ENCODE assay signal across 20 cellular contexts in the genomic region with DNA sequence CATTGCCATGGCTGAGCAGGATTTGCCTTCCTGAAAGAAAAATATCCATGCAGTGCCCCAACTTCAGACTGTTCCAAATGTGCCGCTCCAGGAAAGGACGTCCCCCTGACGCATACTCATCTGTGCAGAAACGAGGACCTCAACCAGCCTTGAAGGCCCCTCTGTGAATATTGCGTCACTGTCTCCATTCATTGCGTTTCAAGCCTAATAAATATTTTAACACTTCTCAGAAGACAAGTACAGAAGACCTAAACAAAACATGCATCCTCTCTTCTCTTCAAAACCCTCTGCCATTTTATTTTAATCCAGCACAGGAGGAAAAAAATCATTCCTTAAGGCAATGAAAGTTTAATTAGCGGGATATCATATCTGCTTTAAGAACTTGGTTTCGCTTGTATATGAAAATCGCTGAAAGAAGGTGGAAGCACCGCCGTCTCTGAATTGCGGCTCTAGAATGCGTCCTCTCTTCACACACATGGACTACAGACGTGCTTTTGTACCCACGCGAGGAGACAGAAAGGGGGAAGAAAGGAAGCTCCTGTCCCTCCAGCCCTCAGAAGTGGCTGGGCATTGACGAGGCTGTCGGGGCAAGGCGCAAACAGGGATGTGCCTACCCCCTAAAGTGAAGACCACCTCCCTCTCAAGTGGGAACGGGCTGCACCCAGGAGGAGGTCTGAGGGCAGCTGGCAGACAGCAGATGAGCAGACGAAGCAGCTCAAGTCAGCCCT. TPM values are rescaled to one million over a fixed set of nuclear protein-coding genes. Genes with fewer than 3 reads are reported as not detected.
DNase-seq lines count a peak whose midpoint lies in the region; ATAC-seq and TF ChIP-seq lines count a peak whose summit lies in the region.
"Had no signal": no experiment of that assay in that cellular context is flagged by ENCODE, and none has a peak within 500 bp of the region (broad histone marks: within the 10 kb centered on the region; RNA-seq: fewer than 3 reads in every experiment).

No MANE protein-coding gene starts in this region.

- H3K27ac Mint-ChIP-seq in CD4-positive, alpha-beta memory T cell = peak overlapping the region; percentile 35 to 90 (median 73)
- peak overlapping the region; percentile 20; the same call in 1 of the 2 replicates for H3K27ac Mint-ChIP-seq in GM23338
- peak overlapping the region; percentile 93 for H3K27ac Mint-ChIP-seq in activated naive CD4-positive, alpha-beta T cell treated with anti-CD3 and anti-CD28 coated beads, Interleukin-2, amount 50 U/mL, for 24 hours
- H3K27ac Mint-ChIP-seq in naive thymus-derived CD4-positive, alpha-beta T cell = peak overlapping the region; percentile 46 to 100 (median 99)
- H3K27ac Mint-ChIP-seq: activated T-helper 2 cell treated with anti-CD3 and anti-CD28 coated beads, Interferon-gamma antibody, Interleukin-2, Interleukin-4, amounts not matched to agents 10 μg/mL and 5 μg/mL and 100 μg/mL, durations not matched to agents 14 hours and 24 hours and 36 hours; memory B cell had no signal

- H3K79me2 ChIP-seq in GM23338 (replicated peaks; ENCODE audit: insufficient read depth) = no peaks in the 10 kb centered on the region

- CTCF ChIA-PET in CD4-positive, alpha-beta memory T cell (lab: Charles Lee; ENCODE audit: partially characterized antibody) = interaction anchor here (0.6 to 1.4 kb wide), 3 partner anchors 11 to 24 kb away, joined by 3 read pairs; no protein-coding TSS in a partner anchor
- CTCF ChIA-PET in naive thymus-derived CD4-positive, alpha-beta T cell (lab: Charles Lee) = interaction anchor here (0.6 to 2.1 kb wide), 2 partner anchors 37 to 299 kb away, joined by 3 to 12 read pairs; partner anchors contain the start of gene RGS10

- no peaks in the 10 kb centered on the region for H3K9me3 Mint-ChIP-seq in CD4-positive, alpha-beta memory T cell
- H3K9me3 Mint-ChIP-seq in GM23338 = no peaks in the 10 kb centered on the region; the same call in 2 of the 3 replicates
- H3K9me3 Mint-ChIP-seq in activated naive CD4-positive, alpha-beta T cell treated with anti-CD3 and anti-CD28 coated beads, Interleukin-2, amount 50 U/mL, for 24 hours = no peaks in the 10 kb centered on the region
- H3K9me3 Mint-ChIP-seq in naive thymus-derived CD4-positive, alpha-beta T cell = peaks cover 0 to 4% (median 0%) of the 10 kb centered on the region in 11 donors
- H3K9me3 Mint-ChIP-seq: activated T-helper 2 cell treated with anti-CD3 and anti-CD28 coated beads, Interferon-gamma antibody, Interleukin-2, Interleukin-4, amounts not matched to agents 10 μg/mL and 5 μg/mL and 100 μg/mL, durations not matched to agents 14 hours and 24 hours and 36 hours; memory B cell had no signal

- H4K20me1 ChIP-seq in GM23338 (replicated peaks; ENCODE audit: insufficient read depth) = no peaks in the 10 kb centered on the region

- no peak for ATAC-seq in GM23338
- no peak for ATAC-seq in naive thymus-derived CD4-positive, alpha-beta T cell

- peaks cover 12% of the 10 kb centered on the region for H3K36me3 ChIP-seq in CD4-positive, alpha-beta memory T cell (ENCODE audit: insufficient read depth, low read length)
- H3K36me3 ChIP-seq in GM23338 (ENCODE audit: insufficient read depth) (no peaks in the 10 kb centered on the region), testis (ENCODE audit: low read depth, missing control alignments) (no peaks in the 10 kb centered on the region)
- H3K36me3 ChIP-seq in naive thymus-derived CD4-positive, alpha-beta T cell (ENCODE audit: control insufficient read depth in 2 of 3, insufficient read depth in 3 of 3, low read length in 3 of 3) = peaks cover 4 to 27% (median 12%) of the 10 kb centered on the region in 3 experiments
- H3K36me3 ChIP-seq: pancreas had no signal

- TF ChIP-seq CTCF in GM23338 (conservative IDR thresholded peaks at IDR 0.05; ENCODE audit: low read depth in 2 of 2) (no peak), testis (IDR thresholded peaks at IDR 0.05) (no peak)

- POLR2A ChIA-PET in CD4-positive, alpha-beta memory T cell (lab: Charles Lee; ENCODE audit: partially characterized antibody) = interaction anchor here (0.8 to 7.4 kb wide), 4 partner anchors 12 to 39 kb away, joined by 3 to 68 read pairs (median 10); partner anchors contain the start of gene RGS10
- POLR2A ChIA-PET in naive thymus-derived CD4-positive, alpha-beta T cell (lab: Charles Lee) = interaction anchor here (0.6 to 12.5 kb wide), 10 partner anchors 8 to 34 kb away, joined by 3 to 169 read pairs (median 5); partner anchors contain the start of gene RGS10

- H3K9me2 ChIP-seq in GM23338 (ENCODE audit: insufficient read depth) = no peaks in the 10 kb centered on the region

- DNase-seq in CD4-positive, alpha-beta memory T cell = no peak
- DNase-seq in GM23338 (ENCODE audit: low spot score) (no peak), testis (no peak), CD1c-positive myeloid dendritic cell (ENCODE audit: extremely low spot score) (no peak), DMS53 (lab: John Stamatoyannopoulos, UW) (no peak), kidney tubule cell (ENCODE audit: low spot score) (no peak)
- DNase-seq in naive thymus-derived CD4-positive, alpha-beta T cell = peak in 6 of 9 donors; percentile 49 to 56 (median 54)
- DNase-seq: activated CD4-positive, alpha-beta T cell treated with anti-CD3 and anti-CD28 coated beads, Interleukin-2, amount 50 U/mL, for 4 hours; central memory CD4-positive, alpha-beta T cell; esophagus squamous epithelium; HCEC 1CT; Kasumi-1; left cardiac atrium; NCI-H1048; NCI-H1930; pancreas; SHP77 had no signal

- H3K27me3 ChIP-seq in CD4-positive, alpha-beta memory T cell (ENCODE audit: insufficient read depth, low read length) = no peaks in the 10 kb centered on the region
- H3K27me3 ChIP-seq in GM23338 (ENCODE audit: insufficient read depth) = no peaks in the 10 kb centered on the region
- no peaks in the 10 kb centered on the region for H3K27me3 ChIP-seq in naive thymus-derived CD4-positive, alpha-beta T cell (ENCODE audit: control insufficient read depth in 2 of 2, insufficient read depth in 2 of 2, low read length in 2 of 2)
- H3K27me3 ChIP-seq in testis = no peaks in the 10 kb centered on the region
- H3K27me3 ChIP-seq: esophagus squamous epithelium, pancreas had no signal

- no peak overlapping the region for H3K4me2 ChIP-seq in GM23338

- peaks cover 32 to 53% of the 10 kb centered on the region in 2 donors for H3K36me3 Mint-ChIP-seq in CD4-positive, alpha-beta memory T cell
- no peaks in the 10 kb centered on the region for H3K36me3 Mint-ChIP-seq in GM23338 (ENCODE audit: low read depth)
- H3K36me3 Mint-ChIP-seq in activated naive CD4-positive, alpha-beta T cell treated with anti-CD3 and anti-CD28 coated beads, Interleukin-2, amount 50 U/mL, for 24 hours = peaks cover 29% of the 10 kb centered on the region
- H3K36me3 Mint-ChIP-seq in naive thymus-derived CD4-positive, alpha-beta T cell = peaks cover 11 to 50% (median 29%) of the 10 kb centered on the region in 5 donors

- intact Hi-C loops in CD4-positive, alpha-beta memory T cell (cut with micrococcal nuclease) = no loop called here
- intact Hi-C loops in naive thymus-derived CD4-positive, alpha-beta T cell (cut with micrococcal nuclease) = loop anchor here in 1 of 2 donors (10.0 kb wide), 1 partner anchor 811 kb away; no protein-coding TSS in a partner anchor
- intact Hi-C loops in testis (cut with DNase I; ENCODE audit: low total_unique reads) = no loop called here

- TF ChIP-seq POLR2A in testis (IDR thresholded peaks at IDR 0.05) = no peak

- H3K4me1 ChIP-seq in CD4-positive, alpha-beta memory T cell (ENCODE audit: insufficient read depth, low read length) = peaks cover 50% of the 10 kb centered on the region
- no peaks in the 10 kb centered on the region for H3K4me1 ChIP-seq in GM23338 (ENCODE audit: insufficient read depth)
- H3K4me1 ChIP-seq in naive thymus-derived CD4-positive, alpha-beta T cell (ENCODE audit: control insufficient read depth in 2 of 2, insufficient read depth in 2 of 2, low read length in 2 of 2) = peaks cover 30 to 79% of the 10 kb centered on the region in 2 donors
- H3K4me1 ChIP-seq in testis = peaks cover 4% of the 10 kb centered on the region
- H3K4me1 ChIP-seq: pancreas had no signal

- no peak overlapping the region for H2AFZ ChIP-seq in GM23338

- 85 to 86% methylated on average over 21 of the region's 21 CpGs for WGBS in testis, 2 donors

- H3K4me1 Mint-ChIP-seq in CD4-positive, alpha-beta memory T cell = peaks cover 33 to 65% (median 56%) of the 10 kb centered on the region in 4 donors
- peaks cover 8% of the 10 kb centered on the region for H3K4me1 Mint-ChIP-seq in GM23338
- peaks cover 80% of the 10 kb centered on the region for H3K4me1 Mint-ChIP-seq in activated naive CD4-positive, alpha-beta T cell treated with anti-CD3 and anti-CD28 coated beads, Interleukin-2, amount 50 U/mL, for 24 hours
- peaks cover 45 to 97% (median 85%) of the 10 kb centered on the region in 7 donors for H3K4me1 Mint-ChIP-seq in naive thymus-derived CD4-positive, alpha-beta T cell

- H3K27me3 Mint-ChIP-seq in CD4-positive, alpha-beta memory T cell = no peaks in the 10 kb centered on the region
- H3K27me3 Mint-ChIP-seq in GM23338 (ENCODE audit: insufficient read depth, low read depth, poor library complexity) = peaks cover 4% of the 10 kb centered on the region
- H3K27me3 Mint-ChIP-seq in activated naive CD4-positive, alpha-beta T cell treated with anti-CD3 and anti-CD28 coated beads, Interleukin-2, amount 50 U/mL, for 24 hours = no peaks in the 10 kb centered on the region
- no peaks in the 10 kb centered on the region for H3K27me3 Mint-ChIP-seq in naive thymus-derived CD4-positive, alpha-beta T cell
- H3K27me3 Mint-ChIP-seq: memory B cell had no signal

- no peaks in the 10 kb centered on the region for H3F3A ChIP-seq in GM23338 (replicated peaks; ENCODE audit: low read depth)

- peak overlapping the region in 5 of 8 donors; percentile 3 to 39 (median 22) for H3K4me3 Mint-ChIP-seq in CD4-positive, alpha-beta memory T cell
- H3K4me3 Mint-ChIP-seq in GM23338 = no peak overlapping the region
- peak overlapping the region; percentile 64 for H3K4me3 Mint-ChIP-seq in activated naive CD4-positive, alpha-beta T cell treated with anti-CD3 and anti-CD28 coated beads, Interleukin-2, amount 50 U/mL, for 24 hours
- H3K4me3 Mint-ChIP-seq in naive thymus-derived CD4-positive, alpha-beta T cell = peak overlapping the region in 9 of 10 donors; percentile 70 to 89 (median 78)
- H3K4me3 Mint-ChIP-seq: memory B cell had no signal

- no peaks in the 10 kb centered on the region for H3K9me3 ChIP-seq in CD4-positive, alpha-beta memory T cell (ENCODE audit: control insufficient read depth in 1 of 2, low read length in 2 of 2)
- H3K9me3 ChIP-seq in naive thymus-derived CD4-positive, alpha-beta T cell (ENCODE audit: control insufficient read depth in 2 of 3, low read length in 3 of 3) = no peaks in the 10 kb centered on the region
- no peaks in the 10 kb centered on the region for H3K9me3 ChIP-seq in testis
- H3K9me3 ChIP-seq: esophagus squamous epithelium, pancreas had no signal

- H3K27ac ChIP-seq in CD4-positive, alpha-beta memory T cell (ENCODE audit: low read depth, low read length) = no peak overlapping the region
- H3K27ac ChIP-seq in GM23338 (ENCODE audit: low read depth) = no peak overlapping the region
- peak overlapping the region; percentile 98 for H3K27ac ChIP-seq in naive thymus-derived CD4-positive, alpha-beta T cell (ENCODE audit: low read depth, low read length)
- no peak overlapping the region for H3K27ac ChIP-seq in testis
- H3K27ac ChIP-seq: esophagus squamous epithelium, pancreas had no signal

- H3K4me3 ChIP-seq in CD4-positive, alpha-beta memory T cell (ENCODE audit: low read length in 2 of 2) = no peak overlapping the region
- H3K4me3 ChIP-seq in GM23338 (no peak overlapping the region), testis (no peak overlapping the region)
- H3K4me3 ChIP-seq in naive thymus-derived CD4-positive, alpha-beta T cell (ENCODE audit: low read length) = peak overlapping the region; percentile 40
- H3K4me3 ChIP-seq: esophagus squamous epithelium, pancreas had no signal

RNA-seq across cellular contexts. Expression of gene RGS10, which starts 36.8 kb away (rescaled TPM):
- 100 to 1,000 TPM; 115 to 122 TPM for total RNA-seq in CD4-positive, alpha-beta memory T cell
- polyA plus RNA-seq in CD4-positive, alpha-beta memory T cell = 100 to 1,000 TPM; 153 to 187 TPM
- 16.8 and 18.4 TPM in 2 replicates for total RNA-seq in GM23338 (2014; rRNA removed; shearing (Covaris generic))
- polyA plus RNA-seq in GM23338 (2016; fragmentation: Nextera tagmentation; extraction: Ambion mirVana) (26.8 and 27.5 TPM in 2 replicates), testis (ENCODE audit: insufficient read depth, low read depth, low replicate concordance) (13.7 TPM)
- 100 to 1,000 TPM in 4 of 5 experiments, 10 to 100 TPM in 1; 89.5 to 206 (median 149) TPM for total RNA-seq in naive thymus-derived CD4-positive, alpha-beta T cell
- 100 to 1,000 TPM; 407 to 462 TPM for polyA plus RNA-seq in naive thymus-derived CD4-positive, alpha-beta T cell
- 1 to 10 TPM; 3.6 to 7.1 TPM for total RNA-seq in testis

Comparison
In these comparisons a context has a peak if more than half of its experiments do, and no peak if none do; other contexts are left out.
1. DNase-seq: peak in naive thymus-derived CD4-positive, alpha-beta T cell (6 of 9); none in CD4-positive, alpha-beta memory T cell (0 of 5), GM23338 (single experiment), testis (single experiment), CD1c-positive myeloid dendritic cell (single experiment), DMS53 (single experiment) and kidney tubule cell (single experiment).
2. H3K27ac Mint-ChIP-seq: peak in every context shown above with its lines; median percentile 99 in naive thymus-derived CD4-positive, alpha-beta T cell; 93 in activated naive CD4-positive, alpha-beta T cell treated with anti-CD3 and anti-CD28 coated beads, Interleukin-2, amount 50 U/mL, for 24 hours; 73 in CD4-positive, alpha-beta memory T cell; 20 in GM23338.